Comparison of ENCODE assay signal across 26 cellular contexts in genomic region chr2:221816566-221816965, GRCh38.
"Had no signal": no experiment of that assay in that cellular context is flagged by ENCODE, and none has a peak within 500 bp of the region (broad histone marks: within the 10 kb centered on the region; RNA-seq: fewer than 3 reads in every experiment).

No MANE protein-coding gene starts in this region.

- H3K9ac ChIP-seq: neural progenitor cell had no signal

- DNase-seq: hippocampal formation; kidney; left colon; left lung; lower lobe of right lung; mesendoderm; naive B cell; natural killer cell; nephron progenitor cell; ovary; retina; right cardiac atrium; stimulated activated CD4-positive, alpha-beta T cell treated with anti-CD3 and anti-CD28 coated beads, Interleukin-4, amount 100 ng/mL, for 24 hours; stimulated activated naive CD4-positive, alpha-beta T cell; tibial artery; uterus had no signal

- H3K36me3 ChIP-seq: left lung, lower lobe of right lung, neural progenitor cell, ovary, prostate gland, suprapubic skin, thoracic aorta, tibial artery, uterus had no signal

- H3K36me3 Mint-ChIP-seq: mesothelial cell of epicardium; naive B cell; natural killer cell; neural progenitor cell; stimulated activated effector memory CD8-positive, alpha-beta T cell treated with anti-CD3 and anti-CD28 coated beads, Interleukin-12 subunit alpha, Interleukin-12 subunit beta, amount 100 ng/mL, for 72 hours had no signal

- H2AFZ ChIP-seq: neural progenitor cell had no signal

- H3K4me1 Mint-ChIP-seq: naive B cell; natural killer cell; stimulated activated effector memory CD8-positive, alpha-beta T cell treated with anti-CD3 and anti-CD28 coated beads, Interleukin-12 subunit alpha, Interleukin-12 subunit beta, amount 100 ng/mL, for 72 hours had no signal

- H3K27me3 Mint-ChIP-seq: naive B cell had no signal

- H3K27ac Mint-ChIP-seq: mesothelial cell of epicardium; naive B cell; natural killer cell; nephron progenitor cell; neural progenitor cell; stimulated activated effector memory CD8-positive, alpha-beta T cell treated with anti-CD3 and anti-CD28 coated beads, Interleukin-12 subunit alpha, Interleukin-12 subunit beta, amount 100 ng/mL, for 72 hours; stimulated activated naive CD8-positive, alpha-beta T cell treated with anti-CD3 and anti-CD28 coated beads, Interleukin-15, Interleukin-2, amounts not matched to agents 100 ng/mL and 50 ng/mL, for 24 hours; type B pancreatic cell had no signal

- H3K4me3 Mint-ChIP-seq: mesothelial cell of epicardium; naive B cell; natural killer cell; nephron progenitor cell; neural progenitor cell; stimulated activated effector memory CD8-positive, alpha-beta T cell treated with anti-CD3 and anti-CD28 coated beads, Interleukin-12 subunit alpha, Interleukin-12 subunit beta, amount 100 ng/mL, for 72 hours; stimulated activated naive CD8-positive, alpha-beta T cell treated with anti-CD3 and anti-CD28 coated beads, Interleukin-15, Interleukin-2, amounts not matched to agents 100 ng/mL and 50 ng/mL, for 24 hours; type B pancreatic cell had no signal

- H3K4me1 ChIP-seq: left lung, lower lobe of right lung, prostate gland, suprapubic skin, tibial artery, uterus had no signal

- H3K27me3 ChIP-seq: left lung, neural progenitor cell, ovary, suprapubic skin, tibial artery, uterus had no signal

- H3K9me3 ChIP-seq: lower lobe of right lung, ovary, prostate gland, suprapubic skin, thoracic aorta, tibial artery, uterus had no signal

- ATAC-seq: left colon; left lung; lower lobe of right lung; natural killer cell; right cardiac atrium; sciatic nerve; stimulated activated effector memory CD8-positive, alpha-beta T cell treated with anti-CD3 and anti-CD28 coated beads, Interleukin-12 subunit alpha, Interleukin-12 subunit beta, amount 100 ng/mL, for 72 hours had no signal

- H3K4me2 ChIP-seq: neural progenitor cell had no signal

- H3K4me3 ChIP-seq: left lung, lower lobe of right lung, neural progenitor cell, ovary, prostate gland, skin epidermis, suprapubic skin, thoracic aorta, tibial artery, uterus had no signal

- H3K27ac ChIP-seq: left lung, lower lobe of right lung, neural progenitor cell, ovary, prostate gland, skin epidermis, suprapubic skin, thoracic aorta, tibial artery, uterus had no signal

- FAIRE-seq: kidney had no signal
